8 cellular contexts compared by ENCODE assay signal in the genomic region with DNA sequence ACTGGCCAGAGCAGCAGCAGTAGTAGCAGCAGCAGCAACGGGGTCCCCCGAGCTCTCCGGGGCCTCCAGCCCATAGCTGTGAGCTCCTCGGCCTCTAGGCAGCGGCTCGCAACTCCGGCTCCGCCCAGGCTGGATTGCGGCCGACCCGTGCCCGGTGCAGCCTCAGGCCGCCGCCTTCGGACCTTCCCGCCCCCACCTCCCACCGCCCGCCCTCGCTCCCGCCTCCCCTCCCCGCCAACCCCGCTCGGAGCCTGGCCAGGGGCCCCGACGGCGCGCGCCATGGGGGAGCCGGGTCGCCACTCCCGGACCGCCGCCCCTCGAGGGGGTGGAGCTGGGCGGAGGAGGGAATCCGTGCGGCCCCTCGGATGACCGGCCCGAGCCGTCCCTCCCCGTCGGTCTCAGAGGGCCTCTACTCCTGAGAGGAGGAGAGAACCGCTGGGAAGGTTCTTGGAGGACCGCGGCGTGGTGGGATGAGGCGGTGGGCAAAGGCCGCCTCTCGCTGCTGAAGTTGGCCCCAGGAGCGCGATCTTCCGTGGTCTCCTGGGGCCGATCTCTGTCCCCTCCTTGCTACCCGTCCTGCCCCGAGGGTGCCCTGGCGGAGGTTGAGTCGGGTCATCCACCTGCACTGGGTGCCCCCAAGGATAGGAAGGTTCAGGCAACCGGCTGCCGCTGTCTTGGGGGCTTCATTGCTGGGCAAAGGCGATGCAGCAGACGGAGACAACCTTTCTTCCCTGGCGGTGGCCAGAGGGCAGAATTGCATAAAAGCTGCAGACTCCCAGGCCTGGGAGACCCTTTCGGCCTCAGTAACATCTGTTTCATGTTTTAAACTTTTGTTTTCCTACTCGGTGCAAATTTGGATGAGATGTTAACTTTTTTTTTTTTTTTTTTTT. TPM values are rescaled to one million over a fixed set of nuclear protein-coding genes. Genes with fewer than 3 reads are reported as not detected.
A peak's percentile ranks its signal among the peaks of the same experiment; 100 is the strongest.
DNase-seq lines count a peak whose midpoint lies in the region; ATAC-seq and TF ChIP-seq lines count a peak whose summit lies in the region.

A gene with protein sequence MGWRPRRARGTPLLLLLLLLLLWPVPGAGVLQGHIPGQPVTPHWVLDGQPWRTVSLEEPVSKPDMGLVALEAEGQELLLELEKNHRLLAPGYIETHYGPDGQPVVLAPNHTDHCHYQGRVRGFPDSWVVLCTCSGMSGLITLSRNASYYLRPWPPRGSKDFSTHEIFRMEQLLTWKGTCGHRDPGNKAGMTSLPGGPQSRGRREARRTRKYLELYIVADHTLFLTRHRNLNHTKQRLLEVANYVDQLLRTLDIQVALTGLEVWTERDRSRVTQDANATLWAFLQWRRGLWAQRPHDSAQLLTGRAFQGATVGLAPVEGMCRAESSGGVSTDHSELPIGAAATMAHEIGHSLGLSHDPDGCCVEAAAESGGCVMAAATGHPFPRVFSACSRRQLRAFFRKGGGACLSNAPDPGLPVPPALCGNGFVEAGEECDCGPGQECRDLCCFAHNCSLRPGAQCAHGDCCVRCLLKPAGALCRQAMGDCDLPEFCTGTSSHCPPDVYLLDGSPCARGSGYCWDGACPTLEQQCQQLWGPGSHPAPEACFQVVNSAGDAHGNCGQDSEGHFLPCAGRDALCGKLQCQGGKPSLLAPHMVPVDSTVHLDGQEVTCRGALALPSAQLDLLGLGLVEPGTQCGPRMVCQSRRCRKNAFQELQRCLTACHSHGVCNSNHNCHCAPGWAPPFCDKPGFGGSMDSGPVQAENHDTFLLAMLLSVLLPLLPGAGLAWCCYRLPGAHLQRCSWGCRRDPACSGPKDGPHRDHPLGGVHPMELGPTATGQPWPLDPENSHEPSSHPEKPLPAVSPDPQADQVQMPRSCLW (minus strand): TSS at position 80 of the 890 bp plus-strand sequence. CDS start 6 bp downstream, at position 74.

- intact Hi-C loops in esophagus muscularis mucosa (cut with DNase I) = no loop called here

- no peaks in the 10 kb centered on the region for H3K9me3 Mint-ChIP-seq in mesothelial cell of epicardium
- no peaks in the 10 kb centered on the region for H3K9me3 Mint-ChIP-seq in type B pancreatic cell

- peak within 1 kb of the TSS; percentile 83 for H3K27ac Mint-ChIP-seq in mesothelial cell of epicardium
- no peak within 1 kb of the TSS for H3K27ac Mint-ChIP-seq in type B pancreatic cell

- H3K27ac ChIP-seq in esophagus muscularis mucosa (replicated peaks in 1 of 4) = peak within 1 kb of the TSS; percentile 88 to 91 (median 90)

- H3K4me1 Mint-ChIP-seq in mesothelial cell of epicardium (peaks cover 49% of the 10 kb centered on the region), type B pancreatic cell (ENCODE audit: unreplicated experiment) (peaks cover 17% of the 10 kb centered on the region)

- no peak for TF ChIP-seq POLR2A in esophagus muscularis mucosa (IDR thresholded peaks at IDR 0.05; ENCODE audit: low read depth)

- peaks cover 32 to 77% (median 70%) of the 10 kb centered on the region in 4 donors for H3K4me1 ChIP-seq in esophagus muscularis mucosa

- peaks cover 53% of the 10 kb centered on the region for H3K27me3 Mint-ChIP-seq in mesothelial cell of epicardium (ENCODE audit: low read depth)
- peaks cover 67% of the 10 kb centered on the region for H3K27me3 Mint-ChIP-seq in type B pancreatic cell

- ATAC-seq in GM18873 (IDR thresholded peaks at IDR 0.05; ENCODE audit: low FRiP score, unreplicated experiment) (no peak), GM21529 (IDR thresholded peaks at IDR 0.05; ENCODE audit: unreplicated experiment) (no peak), HG03571 (IDR thresholded peaks at IDR 0.05; ENCODE audit: unreplicated experiment) (no peak)

- TF ChIP-seq CTCF in esophagus muscularis mucosa (IDR thresholded peaks at IDR 0.05) (no peak), mesothelial cell of epicardium (IDR thresholded peaks at IDR 0.05; ENCODE audit: unreplicated experiment) (no peak), type B pancreatic cell (conservative IDR thresholded peaks at IDR 0.05) (peak; percentile 37)

- 40% methylated on average over 11 of the region's 65 CpGs for WGBS in esophagus muscularis mucosa

- H3K9me3 ChIP-seq in esophagus muscularis mucosa = no peaks in the 10 kb centered on the region

- H3K36me3 ChIP-seq in esophagus muscularis mucosa = no peaks in the 10 kb centered on the region

- H3K36me3 Mint-ChIP-seq in mesothelial cell of epicardium (no peaks in the 10 kb centered on the region), type B pancreatic cell (no peaks in the 10 kb centered on the region)

- no peak for TF ChIP-seq EP300 in esophagus muscularis mucosa (IDR thresholded peaks at IDR 0.05)

- peak within 1 kb of the TSS; percentile 66 to 75 (median 66) for H3K4me3 ChIP-seq in esophagus muscularis mucosa

- H3K4me3 Mint-ChIP-seq in mesothelial cell of epicardium (peak within 1 kb of the TSS; percentile 73), type B pancreatic cell (peak within 1 kb of the TSS; percentile 79)

- H3K27me3 ChIP-seq in esophagus muscularis mucosa = peaks cover 0 to 12% (median 0%) of the 10 kb centered on the region in 4 donors

- peak; percentile 36 for DNase-seq in DMS53 (lab: John Stamatoyannopoulos, UW)
- DNase-seq in DMS53 treated with DMSO at 0.1 percent for 48 hours (lab: John Stamatoyannopoulos, UW; ENCODE audit: unreplicated experiment) = no peak
- no peak for DNase-seq in esophagus muscularis mucosa (ENCODE audit: extremely low spot score)
- DNase-seq in mesothelial cell of epicardium (ENCODE audit: low spot score in 2 of 2, unreplicated experiment in 2 of 2) = peak in 1 of 2 experiments; percentile 54
- no peak for DNase-seq in type B pancreatic cell (ENCODE audit: extremely low spot score, unreplicated experiment)

RNA-seq across cellular contexts. Expression of the gene that starts here (rescaled TPM):
- total RNA-seq in esophagus muscularis mucosa = 100 to 1,000 TPM in 1 of 4 donors, 10 to 100 TPM in 3; 45.4 to 144 (median 64.4) TPM
- 83.0 to 91.1 TPM (median 87.4 TPM) in 3 replicates for total RNA-seq in mesothelial cell of epicardium
- total RNA-seq in type B pancreatic cell (ENCODE audit: low replicate concordance) = 0.29 and 8.2 TPM in 2 replicates
